ENCODE assay signal across 17 cellular contexts in genomic region chr11:112558691-112559090, GRCh38.
"Had no signal": no experiment of that assay in that cellular context is flagged by ENCODE, and none has a peak within 500 bp of the region (broad histone marks: within the 10 kb centered on the region; RNA-seq: fewer than 3 reads in every experiment).

No MANE protein-coding gene starts in this region.

- ATAC-seq: activated CD8-positive, alpha-beta T cell treated with anti-CD3 and anti-CD28 coated beads for 36 hours; activated T-cell treated with anti-CD3 and anti-CD28 coated beads, Interleukin-2, amount 50 U/mL, for 4 hours; natural killer cell had no signal

- DNase-seq: activated B cell treated with CpG ODN at 0.5 μM for 24 hours; activated CD4-positive, alpha-beta T cell treated with anti-CD3 and anti-CD28 coated beads for 48 hours; activated CD8-positive, alpha-beta T cell treated with anti-CD3 and anti-CD28 coated beads for 36 hours; activated effector memory CD4-positive, alpha-beta T cell treated with anti-CD3 and anti-CD28 coated beads, Interleukin-2, amount 50 U/mL, for 16 hours; activated T-cell treated with anti-CD3 and anti-CD28 coated beads, Interleukin-2, amount 50 U/mL, for 4 hours; amygdala; dorsolateral prefrontal cortex; endodermal cell; erythroblast; foreskin fibroblast; glutamatergic neuron; mesendoderm; natural killer cell; stimulated activated CD4-positive, alpha-beta T cell treated with anti-CD3 and anti-CD28 coated beads, Interleukin-4, amount 100 ng/mL, for 24 hours; stimulated activated CD8-positive, alpha-beta memory T cell treated with anti-CD3 and anti-CD28 coated beads, Interleukin-4, amount 100 ng/mL, for 48 hours; stimulated activated naive CD4-positive, alpha-beta T cell treated with Interleukin-2 at 50 U/mL for 16 hours; substantia nigra had no signal
